ENCODE assay signal across 7 cellular contexts in genomic region chr5:133996683-133997252, GRCh38. TPM values are rescaled to one million over a fixed set of nuclear protein-coding genes. Genes with fewer than 3 reads are reported as not detected.
DNase-seq lines count a peak whose midpoint lies in the region; ATAC-seq and TF ChIP-seq lines count a peak whose summit lies in the region.

No MANE protein-coding gene starts in this region.

- no peaks in the 10 kb centered on the region for H3K27me3 Mint-ChIP-seq in natural killer cell (ENCODE audit: low read depth in 2 of 2)
- no peaks in the 10 kb centered on the region for H3K27me3 Mint-ChIP-seq in stimulated activated naive CD8-positive, alpha-beta T cell treated with anti-CD3 and anti-CD28 coated beads, Interleukin-15, amount 100 ng/mL, for 72 hours

- TF ChIP-seq EP300 in Ishikawa (IDR thresholded peaks at IDR 0.05; ENCODE audit: borderline replicate concordance) (no peak), ovary (IDR thresholded peaks at IDR 0.05) (no peak)

- H3K4me1 Mint-ChIP-seq in natural killer cell = peaks cover 34 to 53% of the 10 kb centered on the region in 2 donors
- H3K4me1 Mint-ChIP-seq in stimulated activated naive CD8-positive, alpha-beta T cell treated with anti-CD3 and anti-CD28 coated beads, Interleukin-15, amount 100 ng/mL, for 72 hours = peaks cover 72% of the 10 kb centered on the region

- no peaks in the 10 kb centered on the region for H3K9me3 ChIP-seq in ovary

- H3K36me3 Mint-ChIP-seq in natural killer cell = no peaks in the 10 kb centered on the region

- TF ChIP-seq RAD21 in Ishikawa (IDR thresholded peaks at IDR 0.05; ENCODE audit: low read depth) = peak; percentile 11; the same call in 1 of the 2 replicates

- no peak overlapping the region for H3K4me3 Mint-ChIP-seq in natural killer cell
- H3K4me3 Mint-ChIP-seq in stimulated activated naive CD8-positive, alpha-beta T cell treated with anti-CD3 and anti-CD28 coated beads, Interleukin-15, amount 100 ng/mL, for 72 hours = no peak overlapping the region

- WGBS in ovary, 3 donors = 76 to 82% (median 79%) methylated on average over 3 of the region's 3 CpGs

- TF ChIP-seq POLR2A in ovary (IDR thresholded peaks at IDR 0.05) = no peak

- no peaks in the 10 kb centered on the region for H3K9me3 Mint-ChIP-seq in natural killer cell
- no peaks in the 10 kb centered on the region for H3K9me3 Mint-ChIP-seq in stimulated activated naive CD8-positive, alpha-beta T cell treated with anti-CD3 and anti-CD28 coated beads, Interleukin-15, amount 100 ng/mL, for 72 hours

- intact Hi-C loops in natural killer cell (cut with micrococcal nuclease) = no loop called here
- intact Hi-C loops in ovary (cut with DNase I) = no loop called here

- in situ Hi-C loops in brain microvascular endothelial cell (cut with HindIII; ENCODE audit: low pct_ligation_motif_present, low sequenced_read_pairs) = no loop called here

- DNase-seq in ELR (ENCODE audit: low read depth) = peak; percentile 27
- no peak for DNase-seq in brain microvascular endothelial cell
- DNase-seq in natural killer cell = no peak
- DNase-seq in ovary = no peak
- DNase-seq in stimulated activated naive CD8-positive, alpha-beta T cell treated with anti-CD3 and anti-CD28 coated beads, Interleukin-15, amount 100 ng/mL, for 72 hours = no peak

- no peak overlapping the region for H3K4me3 ChIP-seq in brain microvascular endothelial cell (ENCODE audit: low read depth, low read length)
- H3K4me3 ChIP-seq in ovary = no peak overlapping the region

- TF ChIP-seq CTCF in brain microvascular endothelial cell (IDR thresholded peaks at IDR 0.05; ENCODE audit: low read depth, low read length, missing control alignments) = peak; percentile 79
- peak; percentile 24 for TF ChIP-seq CTCF in natural killer cell (IDR thresholded peaks at IDR 0.05)
- TF ChIP-seq CTCF in ovary (IDR thresholded peaks at IDR 0.05) = no peak

- H3K27ac ChIP-seq in brain microvascular endothelial cell = no peak overlapping the region
- H3K27ac ChIP-seq in ovary = no peak overlapping the region

- H3K36me3 ChIP-seq in brain microvascular endothelial cell (replicated peaks) = peaks cover 7% of the 10 kb centered on the region
- no peaks in the 10 kb centered on the region for H3K36me3 ChIP-seq in ovary

- peak in 2 of 3 donors; percentile 46 to 52 for ATAC-seq in natural killer cell
- ATAC-seq in stimulated activated naive CD8-positive, alpha-beta T cell treated with anti-CD3 and anti-CD28 coated beads, Interleukin-15, amount 100 ng/mL, for 72 hours = no peak
- ATAC-seq in GM21390 (IDR thresholded peaks at IDR 0.05; ENCODE audit: unreplicated experiment) = no peak

- peak overlapping the region in 1 of 2 donors; percentile 8 for H3K27ac Mint-ChIP-seq in natural killer cell
- no peak overlapping the region for H3K27ac Mint-ChIP-seq in stimulated activated naive CD8-positive, alpha-beta T cell treated with anti-CD3 and anti-CD28 coated beads, Interleukin-15, amount 100 ng/mL, for 72 hours

- peaks cover 19% of the 10 kb centered on the region for H3K4me1 ChIP-seq in ovary (ENCODE audit: insufficient read depth)

- H3K27me3 ChIP-seq in brain microvascular endothelial cell (replicated peaks) (no peaks in the 10 kb centered on the region), ovary (no peaks in the 10 kb centered on the region)

TF ChIP-seq in Ishikawa, 13 proteins besides CTCF, POLR2A, EP300 and RAD21:
- no peak for TF ChIP-seq TAF1 (IDR thresholded peaks at IDR 0.05; ENCODE audit: low read depth)
- TF ChIP-seq ZBTB7A (IDR thresholded peaks at IDR 0.05; ENCODE audit: low read depth) = peak; percentile 85; the same call in 1 of the 2 replicates

RNA-seq across cellular contexts. Expression of gene VDAC1, which starts 8.0 kb away (rescaled TPM):
- total RNA-seq in natural killer cell = 10 to 100 TPM; 54.0 to 63.3 (median 60.2) TPM
- 10 to 100 TPM; 41.1 to 95.1 (median 89.9) TPM for total RNA-seq in ovary
- 100 to 1,000 TPM in 1 of 2 donors, 10 to 100 TPM in 1; 50.0 to 171 TPM for polyA plus RNA-seq in ovary

RNA-seq across cellular contexts. Expression of gene C5orf15, which starts 28.3 kb away (rescaled TPM):
- 10 to 100 TPM; 15.2 to 19.9 (median 18.0) TPM for total RNA-seq in natural killer cell
- total RNA-seq in ovary = 10 to 100 TPM; 26.9 to 62.2 (median 33.4) TPM
- 100 to 1,000 TPM in 1 of 2 donors, 10 to 100 TPM in 1; 46.0 to 102 TPM for polyA plus RNA-seq in ovary

Comparison
In these comparisons a context has a peak if more than half of its experiments do, and no peak if none do; other contexts are left out.
1. CTCF ChIP-seq: peak in brain microvascular endothelial cell (single experiment) and natural killer cell (single experiment); none in ovary (0 of 3).
2. ATAC-seq: peak in natural killer cell (2 of 3); none in stimulated activated naive CD8-positive, alpha-beta T cell treated with anti-CD3 and anti-CD28 coated beads, Interleukin-15, amount 100 ng/mL, for 72 hours (single experiment) and GM21390 (single experiment).